10 cellular contexts compared by ENCODE assay signal in genomic region chr17:57097832-57098421, GRCh38. TPM values are rescaled to one million over a fixed set of nuclear protein-coding genes. Genes with fewer than 3 reads are reported as not detected.
DNase-seq lines count a peak whose midpoint lies in the region; ATAC-seq and TF ChIP-seq lines count a peak whose summit lies in the region.
"Had no signal": no experiment of that assay in that cellular context is flagged by ENCODE, and none has a peak within 500 bp of the region (broad histone marks: within the 10 kb centered on the region; RNA-seq: fewer than 3 reads in every experiment).

No MANE protein-coding gene starts in this region.

- peaks cover 57% of the 10 kb centered on the region for H3K4me1 Mint-ChIP-seq in GM23338

- H3K36me3 ChIP-seq in GM23338 (ENCODE audit: insufficient read depth) (no peaks in the 10 kb centered on the region), hepatocyte (replicated peaks; ENCODE audit: insufficient read depth, low read depth) (no peaks in the 10 kb centered on the region)

- TF ChIP-seq CTCF in GM23338 (conservative IDR thresholded peaks at IDR 0.05; ENCODE audit: low read depth in 2 of 2) (no peak), RWPE1 (conservative IDR thresholded peaks at IDR 0.05; ENCODE audit: low read depth) (no peak), hepatocyte (IDR thresholded peaks at IDR 0.05; ENCODE audit: poor library complexity) (no peak)

- H3K27ac ChIP-seq in GM23338 (ENCODE audit: low read depth) (0 out of 2 replicates have a peak overlapping the region, but pooled peaks have one; percentile 19), RWPE1 (peak overlapping the region; percentile 26), hepatocyte (no peak overlapping the region)

- in situ Hi-C loops in KBM-7 (cut with MboI; ENCODE audit: low pct_unique_long_range_greater_than_20kb, low sequenced_read_pairs) = no loop called here

- H3K27me3 ChIP-seq in GM23338 (ENCODE audit: insufficient read depth) (no peaks in the 10 kb centered on the region), hepatocyte (no peaks in the 10 kb centered on the region)

- no peaks in the 10 kb centered on the region for H3K9me3 Mint-ChIP-seq in GM23338
- H3K9me3 Mint-ChIP-seq: neural crest cell had no signal

- no peaks in the 10 kb centered on the region for H3K9me3 ChIP-seq in hepatocyte (ENCODE audit: low read depth)

- 71% methylated on average over 2 of the region's 2 CpGs for WGBS in hepatocyte (ENCODE audit: low lambda C conversion rate, missing lambda C conversion rate)

- no peak for DNase-seq in GM23338 (ENCODE audit: low spot score)
- DNase-seq in RWPE1 (ENCODE audit: low spot score) = no peak
- peak; percentile 67 for DNase-seq in fibroblast of the conjunctiva (ENCODE audit: low read depth)
- DNase-seq in sciatic nerve (ENCODE audit: low spot score) = no peak
- no peak for DNase-seq in KBM-7
- no peak for DNase-seq in NCI-H2171 treated with DMSO at 0.1 percent for 48 hours (lab: John Stamatoyannopoulos, UW)
- no peak for DNase-seq in hepatocyte (ENCODE audit: low spot score)
- DNase-seq in MV-4-11 (lab: John Stamatoyannopoulos, UW) = no peak
- DNase-seq: SW 1271 had no signal

- CTCF ChIA-PET in RWPE1 (lab: Yijun Ruan, JAX) = interaction anchor here (0.7 to 1.0 kb wide), 2 partner anchors 32 to 138 kb away, joined by 4 to 5 read pairs; partner anchors contain the start of gene COIL

- H3K27ac Mint-ChIP-seq in GM23338 = no peak overlapping the region; the same call in 1 of the 2 replicates

- H3K9me2 ChIP-seq in GM23338 (ENCODE audit: insufficient read depth) (no peaks in the 10 kb centered on the region), hepatocyte (replicated peaks; ENCODE audit: insufficient read depth) (no peaks in the 10 kb centered on the region)

- intact Hi-C loops in sciatic nerve (cut with DNase I) = no loop called here

- peaks cover 6% of the 10 kb centered on the region for H3K27me3 Mint-ChIP-seq in GM23338 (ENCODE audit: insufficient read depth, low read depth, poor library complexity)

- H3K4me1 ChIP-seq in GM23338 (ENCODE audit: insufficient read depth) (peaks cover 23% of the 10 kb centered on the region), hepatocyte (ENCODE audit: insufficient read depth) (no peaks in the 10 kb centered on the region)

- POLR2A ChIA-PET in RWPE1 (lab: Yijun Ruan, JAX; ENCODE audit: low non-redundant PET) = no interaction called here

- H3K4me3 ChIP-seq in GM23338 (no peak overlapping the region), hepatocyte (no peak overlapping the region)

- no peak overlapping the region for H2AFZ ChIP-seq in GM23338
- no peak overlapping the region for H2AFZ ChIP-seq in hepatocyte

- H3K4me2 ChIP-seq in GM23338 (no peak overlapping the region), hepatocyte (no peak overlapping the region)

- peaks cover 3% of the 10 kb centered on the region; the same call in 2 of the 3 replicates for H3K36me3 Mint-ChIP-seq in GM23338 (ENCODE audit: low read depth)

- H3K79me2 ChIP-seq in GM23338 (replicated peaks; ENCODE audit: insufficient read depth) (peaks cover 99% of the 10 kb centered on the region), hepatocyte (peaks cover 100% of the 10 kb centered on the region)

- no peaks in the 10 kb centered on the region for H3F3A ChIP-seq in GM23338 (replicated peaks; ENCODE audit: low read depth)

- no peak overlapping the region for H3K4me3 Mint-ChIP-seq in GM23338
- H3K4me3 Mint-ChIP-seq: neural crest cell had no signal

- no peak for ATAC-seq in GM23338
- peak; percentile 48 for ATAC-seq in sciatic nerve

- H4K20me1 ChIP-seq in GM23338 (replicated peaks; ENCODE audit: insufficient read depth) (peaks cover 19% of the 10 kb centered on the region), hepatocyte (ENCODE audit: insufficient read depth, poor library complexity, severe bottlenecking) (peaks cover 55% of the 10 kb centered on the region)

TF ChIP-seq in GM23338, 12 proteins besides CTCF, POLR2A, EP300 and RAD21:
- no peak for TF ChIP-seq ZNF331 (CRISPR knock-in tag; IDR thresholded peaks at IDR 0.05; ENCODE audit: low read depth)
- no peak for TF ChIP-seq JUNB (IDR thresholded peaks at IDR 0.05; ENCODE audit: unreplicated experiment)
TF ChIP-seq in GM23338: peak in this region for 0.

RNA-seq across cellular contexts. Expression of gene AKAP1, which starts 12.9 kb away (rescaled TPM):
- 34.9 and 45.9 TPM in 2 replicates for total RNA-seq in GM23338 (2014; rRNA removed; shearing (Covaris generic))
- polyA plus RNA-seq in GM23338 (2016; fragmentation: Nextera tagmentation; extraction: Ambion mirVana) = 19.6 and 23.4 TPM in 2 replicates
- 25.3 TPM for total RNA-seq in sciatic nerve
- total RNA-seq in hepatocyte = 46.7 and 59.1 TPM in 2 replicates
- polyA plus RNA-seq in hepatocyte = 28.0 and 33.0 TPM in 2 replicates
